In the genomic region with DNA sequence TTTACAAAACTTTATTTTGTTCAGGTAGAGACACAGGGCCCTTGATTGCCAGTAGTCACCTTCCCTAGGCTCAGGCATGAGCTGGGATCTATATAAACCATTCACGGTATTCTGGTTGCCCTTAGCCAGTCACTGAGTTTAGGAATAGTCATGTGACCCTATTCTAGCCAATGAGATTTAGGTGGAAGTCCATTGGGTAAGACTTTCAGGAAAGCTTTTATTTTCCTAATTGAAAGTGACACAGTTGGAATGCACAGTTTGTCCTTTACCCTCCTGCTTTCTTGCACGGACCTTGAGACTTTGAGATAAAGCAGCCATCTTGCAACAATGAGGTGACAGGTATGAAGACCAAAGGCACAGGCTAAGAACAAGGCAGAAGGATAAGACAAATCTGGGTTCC, we compare ENCODE assay signal across 22 cellular contexts. TPM values are rescaled to one million over a fixed set of nuclear protein-coding genes. Genes with fewer than 3 reads are reported as not detected.
DNase-seq lines count a peak whose midpoint lies in the region; ATAC-seq, FAIRE-seq and TF ChIP-seq lines count a peak whose summit lies in the region.
"Had no signal": no experiment of that assay in that cellular context is flagged by ENCODE, and none has a peak within 500 bp of the region (broad histone marks: within the 10 kb centered on the region; RNA-seq: fewer than 3 reads in every experiment).

No MANE protein-coding gene starts in this region.

- WGBS in A549 (ENCODE audit: missing lambda C conversion rate): 92% methylated on average over 2 of the region's 2 CpGs

- TF ChIP-seq RAD21 in A549 (conservative IDR thresholded peaks at IDR 0.05 in 1 of 2, IDR thresholded peaks at IDR 0.05 in 1 of 2): no peak

- H3K9me3 ChIP-seq in A549 (no peaks in the 10 kb centered on the region), SU-DHL-6 (ENCODE audit: insufficient read depth, low read length) (no peaks in the 10 kb centered on the region), Karpas-422 (ENCODE audit: low read length) (no peaks in the 10 kb centered on the region)

- no peak overlapping the region for H3K9ac ChIP-seq in SU-DHL-6 (ENCODE audit: low read length)
- H3K9ac ChIP-seq in Karpas-422 (ENCODE audit: low read length): no peak overlapping the region
- H3K9ac ChIP-seq: GM23248 had no signal

- no peaks in the 10 kb centered on the region for H3K9me3 Mint-ChIP-seq in activated T-cell treated with anti-CD3 and anti-CD28 coated beads, Interleukin-2, amount 50 U/mL, for 72 hours
- H3K9me3 Mint-ChIP-seq: CD4-positive, alpha-beta memory T cell; H9 had no signal

- TF ChIP-seq EP300 in A549 (IDR thresholded peaks at IDR 0.05): no peak

- H3K27me3 Mint-ChIP-seq in activated T-cell treated with anti-CD3 and anti-CD28 coated beads, Interleukin-2, amount 50 U/mL, for 72 hours (ENCODE audit: low read depth): no peaks in the 10 kb centered on the region
- H3K27me3 Mint-ChIP-seq: CD4-positive, alpha-beta memory T cell had no signal

- H3K4me3 Mint-ChIP-seq in activated T-cell treated with anti-CD3 and anti-CD28 coated beads, Interleukin-2, amount 50 U/mL, for 72 hours: no peak overlapping the region
- H3K4me3 Mint-ChIP-seq: CD4-positive, alpha-beta memory T cell; H9 had no signal

- H4K20me1 ChIP-seq in SU-DHL-6 (ENCODE audit: low read depth, low read length) (no peaks in the 10 kb centered on the region), Karpas-422 (ENCODE audit: insufficient read depth, low read depth, low read length) (no peaks in the 10 kb centered on the region)

- no peak for TF ChIP-seq CTCF in A549 (IDR thresholded peaks at IDR 0.05)
- no peak for TF ChIP-seq CTCF in SU-DHL-6 (IDR thresholded peaks at IDR 0.05; ENCODE audit: insufficient read depth, low read length, poor library complexity, severe bottlenecking)
- no peak for TF ChIP-seq CTCF in fibroblast of mammary gland (conservative IDR thresholded peaks at IDR 0.05; ENCODE audit: control insufficient read depth, insufficient read depth, low read depth, low read length)

- H3F3A ChIP-seq in SU-DHL-6 (ENCODE audit: insufficient read depth): no peaks in the 10 kb centered on the region

- H3K4me1 ChIP-seq in A549 (no peaks in the 10 kb centered on the region), Karpas-422 (ENCODE audit: low read length) (no peaks in the 10 kb centered on the region)

- H3K4me3 ChIP-seq in A549 (no peak overlapping the region), SU-DHL-6 (ENCODE audit: insufficient read depth, low read length, poor library complexity, severe bottlenecking) (peak overlapping the region; percentile 10), fibroblast of mammary gland (ENCODE audit: control insufficient read depth, low read depth, low read length) (no peak overlapping the region), Karpas-422 (ENCODE audit: low read length) (no peak overlapping the region)
- H3K4me3 ChIP-seq: GM23248 had no signal

- H3K27me3 ChIP-seq in SU-DHL-6 (ENCODE audit: low read length): no peaks in the 10 kb centered on the region
- no peaks in the 10 kb centered on the region for H3K27me3 ChIP-seq in Karpas-422 (ENCODE audit: low read length)

- no peak overlapping the region for H3K27ac Mint-ChIP-seq in activated T-cell treated with anti-CD3 and anti-CD28 coated beads, Interleukin-2, amount 50 U/mL, for 72 hours
- H3K27ac Mint-ChIP-seq: H9 had no signal

- POLR2A ChIA-PET in A549 (lab: Yijun Ruan, JAX): interaction anchor here (1.0 kb wide), 1 partner anchor 99 kb away, joined by 4 read pairs; a partner anchor contains a TSS

- H3K36me3 Mint-ChIP-seq in activated T-cell treated with anti-CD3 and anti-CD28 coated beads, Interleukin-2, amount 50 U/mL, for 72 hours (ENCODE audit: insufficient read depth in 2 of 2): no peaks in the 10 kb centered on the region

- H3K4me1 Mint-ChIP-seq in activated T-cell treated with anti-CD3 and anti-CD28 coated beads, Interleukin-2, amount 50 U/mL, for 72 hours (ENCODE audit: low read depth): no peaks in the 10 kb centered on the region
- H3K4me1 Mint-ChIP-seq: CD4-positive, alpha-beta memory T cell had no signal

- H3K4me2 ChIP-seq in A549 (no peak overlapping the region), SU-DHL-6 (ENCODE audit: low read depth, low read length, poor library complexity, severe bottlenecking) (no peak overlapping the region), Karpas-422 (ENCODE audit: low read depth, low read length, poor library complexity, severe bottlenecking) (no peak overlapping the region)

- H2AFZ ChIP-seq in SU-DHL-6 (ENCODE audit: low read depth, low read length, severe bottlenecking) (no peak overlapping the region), Karpas-422 (ENCODE audit: low read length) (no peak overlapping the region)
- H2AFZ ChIP-seq: GM23248 had no signal

- H3K9me2 ChIP-seq in SU-DHL-6 (replicated peaks; ENCODE audit: insufficient read depth, low read length) (no peaks in the 10 kb centered on the region), Karpas-422 (replicated peaks; ENCODE audit: insufficient read depth, low read length) (no peaks in the 10 kb centered on the region)

- ATAC-seq in A549: no peak; a peak in 1 of 6 replicates
- ATAC-seq in activated T-cell treated with anti-CD3 and anti-CD28 coated beads, Interleukin-2, amount 50 U/mL, for 72 hours (replicated peaks in 1 of 2): no peak
- ATAC-seq: HCT116 had no signal

- H3K79me2 ChIP-seq in SU-DHL-6 (ENCODE audit: insufficient read depth, low read length) (no peaks in the 10 kb centered on the region), Karpas-422 (ENCODE audit: low read length) (no peaks in the 10 kb centered on the region)

- FAIRE-seq in A549 (lab: Jason Lieb, UNC): no peak
- FAIRE-seq: GM12891, GM18507 had no signal

- no peak overlapping the region for H3K27ac ChIP-seq in A549
- no peak overlapping the region for H3K27ac ChIP-seq in SU-DHL-6 (ENCODE audit: low read depth, low read length)
- H3K27ac ChIP-seq in Karpas-422 (ENCODE audit: low read length): no peak overlapping the region
- H3K27ac ChIP-seq: GM23248 had no signal

- TF ChIP-seq POLR2A in A549 (IDR thresholded peaks at IDR 0.05; ENCODE audit: low read length): no peak

- CTCF ChIA-PET in A549 (lab: Yijun Ruan, JAX): interaction anchor here (1.1 to 8.4 kb wide), 2 partner anchors 14 to 15 kb away, joined by 3 to 105 read pairs; no protein-coding TSS in a partner anchor

- H3K36me3 ChIP-seq in SU-DHL-6 (ENCODE audit: low read length) (no peaks in the 10 kb centered on the region), Karpas-422 (ENCODE audit: insufficient read depth, low read length) (no peaks in the 10 kb centered on the region)

- no peak for DNase-seq in A549 (ENCODE audit: low read depth in 1 of 2, low spot score in 1 of 2)
- DNase-seq in HT1080 (ENCODE audit: low read depth): peak; percentile 5
- peak; percentile 1 for DNase-seq in fibroblast of mammary gland (ENCODE audit: low read depth)
- no peak for DNase-seq in activated T-cell treated with anti-CD3 and anti-CD28 coated beads, Interleukin-2, amount 50 U/mL, for 72 hours
- no peak for DNase-seq in Karpas-422
- DNase-seq in activated CD4-positive, alpha-beta T cell treated with anti-CD3 and anti-CD28 coated beads for 48 hours: no peak
- no peak for DNase-seq in NCI-H526 (lab: John Stamatoyannopoulos, UW)
- DNase-seq: 8988T; C1 segment of cervical spinal cord; Calu3; CD4-positive, alpha-beta memory T cell; COR-L47; DMS53; DMS79 treated with DMSO at 0.1 percent for 48 hours; GF-D8; GM23248; H9 had no signal

TF ChIP-seq in A549, 52 proteins besides CTCF, POLR2A, EP300 and RAD21:
- TF ChIP-seq TP53 (CRISPR knock-in tag; IDR thresholded peaks at IDR 0.05): no peak
- no peak for TF ChIP-seq NR3C1 (IDR thresholded peaks at IDR 0.05)
- TF ChIP-seq GATA3 (IDR thresholded peaks at IDR 0.05; ENCODE audit: borderline replicate concordance): no peak
- TF ChIP-seq KDM5A (IDR thresholded peaks at IDR 0.05): no peak
- no peak for TF ChIP-seq FOXS1 (CRISPR knock-in tag; IDR thresholded peaks at IDR 0.05)
- TF ChIP-seq, protein P1, sequence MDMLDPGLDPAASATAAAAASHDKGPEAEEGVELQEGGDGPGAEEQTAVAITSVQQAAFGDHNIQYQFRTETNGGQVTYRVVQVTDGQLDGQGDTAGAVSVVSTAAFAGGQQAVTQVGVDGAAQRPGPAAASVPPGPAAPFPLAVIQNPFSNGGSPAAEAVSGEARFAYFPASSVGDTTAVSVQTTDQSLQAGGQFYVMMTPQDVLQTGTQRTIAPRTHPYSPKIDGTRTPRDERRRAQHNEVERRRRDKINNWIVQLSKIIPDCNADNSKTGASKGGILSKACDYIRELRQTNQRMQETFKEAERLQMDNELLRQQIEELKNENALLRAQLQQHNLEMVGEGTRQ (IDR thresholded peaks at IDR 0.05): peak; percentile 17; the same call in 1 of the 2 replicates
- no peak for TF ChIP-seq BHLHE40 (IDR thresholded peaks at IDR 0.05; ENCODE audit: low read depth, low read length)
TF ChIP-seq in A549: peak in this region for 1.

RNA-seq across cellular contexts. Expression of a gene that starts 21.5 kb away (rescaled TPM):
- polyA plus RNA-seq in A549 (2011; rRNA removed) (1.1 and 1.3 TPM in 2 replicates), A549 (2017; fragmentation: RNase III; extraction: RNeasy Plus Mini Kit Qiagen cat#74134 plus additional on column Dnase treatment) (0.38 to 0.63 TPM (median 0.50 TPM) in 3 replicates)
- 0.04 and 0.18 TPM in 2 replicates for polyA plus RNA-seq in A549 (2012; cell fraction: cytosol; rRNA removed)
- 0.62 and 0.70 TPM in 2 replicates for polyA plus RNA-seq in A549 (2012; cell fraction: nucleus; rRNA removed)
- polyA minus RNA-seq in A549 (2011; rRNA and poly(A)+ RNA removed): 1.2 and 1.3 TPM in 2 replicates
- not detected in 2 replicates for total RNA-seq in HT1080 (2014; rRNA removed; shearing (Covaris generic))
- 0.03 TPM in 1 of 2 replicates, not detected in the other for polyA plus RNA-seq in HT1080 (2015; cell fraction: cytosol; rRNA removed)
- polyA plus RNA-seq in HT1080 (2015; cell fraction: nucleus; rRNA removed): 0.59 and 3.0 TPM in 2 replicates
- total RNA-seq in activated T-cell treated with anti-CD3 and anti-CD28 coated beads, Interleukin-2, amount 50 U/mL, for 72 hours: 1 to 10 TPM; 4.4 to 6.5 TPM
- 0.65 and 3.2 TPM in 2 replicates for total RNA-seq in Karpas-422 (2014; rRNA removed; shearing (Covaris generic); ENCODE audit: low replicate concordance)
- total RNA-seq: G401 had no signal

RNA-seq across cellular contexts. Expression of a gene that starts 58.4 kb away (rescaled TPM):
- 95.1 and 99.1 TPM in 2 replicates for polyA plus RNA-seq in A549 (2011; rRNA removed)
- 104 and 126 TPM in 2 replicates for polyA plus RNA-seq in A549 (2012; cell fraction: cytosol; rRNA removed)
- 208 and 237 TPM in 2 replicates for polyA plus RNA-seq in A549 (2012; cell fraction: nucleus; rRNA removed)
- polyA plus RNA-seq in A549 (2017; fragmentation: RNase III; extraction: RNeasy Plus Mini Kit Qiagen cat#74134 plus additional on column Dnase treatment): 104 to 107 TPM (median 106 TPM) in 3 replicates
- polyA minus RNA-seq in A549 (2011; rRNA and poly(A)+ RNA removed): 225 and 253 TPM in 2 replicates
- total RNA-seq in HT1080 (2014; rRNA removed; shearing (Covaris generic)): 73.0 and 84.6 TPM in 2 replicates
- 47.5 and 54.4 TPM in 2 replicates for polyA plus RNA-seq in HT1080 (2015; cell fraction: cytosol; rRNA removed)
- 85.8 and 101 TPM in 2 replicates for polyA plus RNA-seq in HT1080 (2015; cell fraction: nucleus; rRNA removed)
- total RNA-seq in activated T-cell treated with anti-CD3 and anti-CD28 coated beads, Interleukin-2, amount 50 U/mL, for 72 hours: 10 to 100 TPM; 68.9 to 71.4 TPM
- 95.0 and 96.4 TPM in 2 replicates for total RNA-seq in Karpas-422 (2014; rRNA removed; shearing (Covaris generic); ENCODE audit: low replicate concordance)

Comparison
In these comparisons a context has a peak if more than half of its experiments do, and no peak if none do; other contexts are left out.
1. DNase-seq: peak in HT1080 (single experiment) and fibroblast of mammary gland (single experiment); none in A549 (0 of 2), activated T-cell treated with anti-CD3 and anti-CD28 coated beads, Interleukin-2, amount 50 U/mL, for 72 hours (0 of 2), Karpas-422 (single experiment), activated CD4-positive, alpha-beta T cell treated with anti-CD3 and anti-CD28 coated beads for 48 hours (single experiment) and NCI-H526 (0 of 2).